ENCODE assay signal across 1 cellular context in the genomic region with DNA sequence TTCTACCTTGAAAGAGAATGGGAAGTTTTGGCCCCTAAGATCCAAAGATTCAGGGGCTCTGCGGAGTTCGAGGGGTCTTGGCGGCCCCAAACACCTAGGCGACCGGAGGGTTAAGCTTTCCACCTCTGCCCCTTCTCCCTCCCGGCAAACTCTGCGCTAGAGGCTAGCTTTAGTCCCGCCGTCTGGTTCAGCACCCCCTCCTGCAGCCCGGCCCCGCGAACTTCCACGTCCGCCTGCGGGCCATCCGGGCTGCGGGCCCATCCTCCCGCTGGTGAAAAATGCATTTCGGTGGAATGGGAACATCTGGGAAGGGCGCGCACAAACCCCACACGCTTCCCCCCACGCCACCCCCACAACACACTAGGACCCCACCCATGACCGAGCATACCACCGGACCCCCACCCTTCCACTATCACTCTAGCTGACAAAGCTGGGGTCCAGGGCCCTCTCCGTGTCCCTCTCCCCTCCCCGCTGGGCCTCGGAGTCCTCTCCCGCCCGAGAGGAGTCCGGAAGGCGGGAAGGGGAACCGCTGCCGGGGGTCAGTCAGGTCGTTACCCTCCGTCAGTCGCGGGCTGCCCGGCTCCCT.
TF ChIP-seq lines count a peak whose summit lies in the region.

No MANE protein-coding gene starts in this region.

TF ChIP-seq in WTC11, 78 proteins besides CTCF, POLR2A, EP300 and RAD21 (continued from another document):
- TF ChIP-seq, protein P1, sequence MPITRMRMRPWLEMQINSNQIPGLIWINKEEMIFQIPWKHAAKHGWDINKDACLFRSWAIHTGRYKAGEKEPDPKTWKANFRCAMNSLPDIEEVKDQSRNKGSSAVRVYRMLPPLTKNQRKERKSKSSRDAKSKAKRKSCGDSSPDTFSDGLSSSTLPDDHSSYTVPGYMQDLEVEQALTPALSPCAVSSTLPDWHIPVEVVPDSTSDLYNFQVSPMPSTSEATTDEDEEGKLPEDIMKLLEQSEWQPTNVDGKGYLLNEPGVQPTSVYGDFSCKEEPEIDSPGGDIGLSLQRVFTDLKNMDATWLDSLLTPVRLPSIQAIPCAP (CRISPR knock-in tag; IDR thresholded peaks at IDR 0.05), result no peak
- TF ChIP-seq ZNF121 (CRISPR knock-in tag; IDR thresholded peaks at IDR 0.05) (no peak), FOXP1 (CRISPR knock-in tag; IDR thresholded peaks at IDR 0.05; ENCODE audit: borderline replicate concordance) (no peak), ZBTB21 (CRISPR knock-in tag; IDR thresholded peaks at IDR 0.05; ENCODE audit: borderline replicate concordance) (no peak), ESRRA (CRISPR knock-in tag; IDR thresholded peaks at IDR 0.05; ENCODE audit: borderline replicate concordance) (no peak), CREM (CRISPR knock-in tag; IDR thresholded peaks at IDR 0.05) (no peak), EMX1 (CRISPR knock-in tag; IDR thresholded peaks at IDR 0.05) (no peak), TCF7 (CRISPR knock-in tag; IDR thresholded peaks at IDR 0.05; ENCODE audit: low read depth) (no peak), OVOL2 (CRISPR knock-in tag; IDR thresholded peaks at IDR 0.05; ENCODE audit: borderline replicate concordance) (no peak)
- TF ChIP-seq, protein P2, sequence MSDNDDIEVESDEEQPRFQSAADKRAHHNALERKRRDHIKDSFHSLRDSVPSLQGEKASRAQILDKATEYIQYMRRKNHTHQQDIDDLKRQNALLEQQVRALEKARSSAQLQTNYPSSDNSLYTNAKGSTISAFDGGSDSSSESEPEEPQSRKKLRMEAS (CRISPR knock-in tag; IDR thresholded peaks at IDR 0.05), result no peak
- TF ChIP-seq, protein P3, sequence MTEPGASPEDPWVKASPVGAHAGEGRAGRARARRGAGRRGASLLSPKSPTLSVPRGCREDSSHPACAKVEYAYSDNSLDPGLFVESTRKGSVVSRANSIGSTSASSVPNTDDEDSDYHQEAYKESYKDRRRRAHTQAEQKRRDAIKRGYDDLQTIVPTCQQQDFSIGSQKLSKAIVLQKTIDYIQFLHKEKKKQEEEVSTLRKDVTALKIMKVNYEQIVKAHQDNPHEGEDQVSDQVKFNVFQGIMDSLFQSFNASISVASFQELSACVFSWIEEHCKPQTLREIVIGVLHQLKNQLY (CRISPR knock-in tag; IDR thresholded peaks at IDR 0.05), result no peak
- TF ChIP-seq, protein P4, sequence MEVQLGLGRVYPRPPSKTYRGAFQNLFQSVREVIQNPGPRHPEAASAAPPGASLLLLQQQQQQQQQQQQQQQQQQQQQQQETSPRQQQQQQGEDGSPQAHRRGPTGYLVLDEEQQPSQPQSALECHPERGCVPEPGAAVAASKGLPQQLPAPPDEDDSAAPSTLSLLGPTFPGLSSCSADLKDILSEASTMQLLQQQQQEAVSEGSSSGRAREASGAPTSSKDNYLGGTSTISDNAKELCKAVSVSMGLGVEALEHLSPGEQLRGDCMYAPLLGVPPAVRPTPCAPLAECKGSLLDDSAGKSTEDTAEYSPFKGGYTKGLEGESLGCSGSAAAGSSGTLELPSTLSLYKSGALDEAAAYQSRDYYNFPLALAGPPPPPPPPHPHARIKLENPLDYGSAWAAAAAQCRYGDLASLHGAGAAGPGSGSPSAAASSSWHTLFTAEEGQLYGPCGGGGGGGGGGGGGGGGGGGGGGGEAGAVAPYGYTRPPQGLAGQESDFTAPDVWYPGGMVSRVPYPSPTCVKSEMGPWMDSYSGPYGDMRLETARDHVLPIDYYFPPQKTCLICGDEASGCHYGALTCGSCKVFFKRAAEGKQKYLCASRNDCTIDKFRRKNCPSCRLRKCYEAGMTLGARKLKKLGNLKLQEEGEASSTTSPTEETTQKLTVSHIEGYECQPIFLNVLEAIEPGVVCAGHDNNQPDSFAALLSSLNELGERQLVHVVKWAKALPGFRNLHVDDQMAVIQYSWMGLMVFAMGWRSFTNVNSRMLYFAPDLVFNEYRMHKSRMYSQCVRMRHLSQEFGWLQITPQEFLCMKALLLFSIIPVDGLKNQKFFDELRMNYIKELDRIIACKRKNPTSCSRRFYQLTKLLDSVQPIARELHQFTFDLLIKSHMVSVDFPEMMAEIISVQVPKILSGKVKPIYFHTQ (CRISPR knock-in tag; IDR thresholded peaks at IDR 0.05), result no peak
- TF ChIP-seq, protein P5, sequence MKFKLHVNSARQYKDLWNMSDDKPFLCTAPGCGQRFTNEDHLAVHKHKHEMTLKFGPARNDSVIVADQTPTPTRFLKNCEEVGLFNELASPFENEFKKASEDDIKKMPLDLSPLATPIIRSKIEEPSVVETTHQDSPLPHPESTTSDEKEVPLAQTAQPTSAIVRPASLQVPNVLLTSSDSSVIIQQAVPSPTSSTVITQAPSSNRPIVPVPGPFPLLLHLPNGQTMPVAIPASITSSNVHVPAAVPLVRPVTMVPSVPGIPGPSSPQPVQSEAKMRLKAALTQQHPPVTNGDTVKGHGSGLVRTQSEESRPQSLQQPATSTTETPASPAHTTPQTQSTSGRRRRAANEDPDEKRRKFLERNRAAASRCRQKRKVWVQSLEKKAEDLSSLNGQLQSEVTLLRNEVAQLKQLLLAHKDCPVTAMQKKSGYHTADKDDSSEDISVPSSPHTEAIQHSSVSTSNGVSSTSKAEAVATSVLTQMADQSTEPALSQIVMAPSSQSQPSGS (CRISPR knock-in tag; IDR thresholded peaks at IDR 0.05; ENCODE audit: borderline replicate concordance, low read depth), result no peak
TF ChIP-seq in WTC11: peak in this region for 0.
